30 cellular contexts compared by ENCODE assay signal in the genomic region with DNA sequence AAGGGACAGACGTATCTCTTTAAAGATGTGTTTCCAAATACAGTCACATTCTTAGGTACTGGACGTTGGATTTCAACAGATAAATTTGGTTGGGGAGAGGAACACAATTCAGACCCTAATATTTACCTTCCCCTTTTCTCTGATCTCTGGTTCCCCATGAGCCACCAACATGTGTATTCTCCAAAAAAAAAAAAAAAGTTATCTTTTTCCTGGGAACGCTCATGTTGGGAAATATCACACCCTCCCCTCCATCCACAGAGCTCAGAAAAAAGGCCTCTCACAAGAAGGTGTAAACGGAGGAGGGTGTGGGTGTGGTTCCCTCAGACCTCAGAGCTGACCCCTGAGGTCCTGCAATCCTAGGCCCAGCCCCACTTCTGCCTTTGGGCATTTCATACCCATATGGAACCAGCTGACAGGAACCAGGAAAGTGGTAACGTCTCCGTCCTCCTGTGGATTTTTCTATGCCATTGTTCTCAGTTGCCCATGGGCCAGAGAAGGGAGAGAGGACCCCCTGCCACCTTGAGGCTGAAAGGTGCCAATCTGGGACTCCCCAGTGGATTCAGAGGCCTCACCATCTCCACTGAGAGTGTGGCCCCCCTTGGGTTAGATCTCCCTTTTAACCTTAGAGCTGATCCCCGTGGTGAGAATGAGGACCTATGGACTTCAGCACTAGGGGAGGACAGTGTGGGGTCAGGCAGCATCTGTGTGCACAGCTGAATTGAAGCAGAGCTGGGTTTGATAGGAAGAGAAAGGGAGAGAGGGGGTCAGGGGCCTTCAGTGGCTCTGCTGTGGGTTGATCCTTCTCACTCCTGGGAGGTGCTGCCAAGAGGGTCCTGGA. TPM values are rescaled to one million over a fixed set of nuclear protein-coding genes. Genes with fewer than 3 reads are reported as not detected.
"Had no signal": no experiment of that assay in that cellular context is flagged by ENCODE, and none has a peak within 500 bp of the region (broad histone marks: within the 10 kb centered on the region; RNA-seq: fewer than 3 reads in every experiment).

No MANE protein-coding gene starts in this region.

- H3K27me3 ChIP-seq: ovary, right atrium auricular region, uterus had no signal

- H3K4me3 ChIP-seq: coronary artery, dorsolateral prefrontal cortex, heart left ventricle, ovary, right atrium auricular region, sigmoid colon, skin epidermis, stomach, thoracic aorta, uterus had no signal

- DNase-seq: dorsolateral prefrontal cortex; effector CD8-positive, alpha-beta T cell; heart left ventricle; hippocampal formation; kidney glomerular epithelial cell; mammary epithelial cell; naive thymus-derived CD4-positive, alpha-beta T cell; nephron progenitor cell; ovary; sigmoid colon; stimulated activated CD4-positive, alpha-beta T cell treated with anti-CD3 and anti-CD28 coated beads, Interleukin-2, amount 100 ng/mL, for 24 hours; stimulated activated CD4-positive, alpha-beta T cell treated with anti-CD3 and anti-CD28 coated beads, Interleukin-4, amount 100 ng/mL, for 4 hours; stimulated activated naive CD4-positive, alpha-beta T cell; stomach; substantia nigra; trophoblast cell; uterus had no signal

- H3K4me3 Mint-ChIP-seq: naive thymus-derived CD4-positive, alpha-beta T cell; nephron progenitor cell had no signal

- H3K4me1 Mint-ChIP-seq: nephron progenitor cell had no signal

- H3K9me3 ChIP-seq: heart left ventricle, ovary, sigmoid colon, stomach, thoracic aorta, uterus had no signal

- H3K27ac ChIP-seq: coronary artery, dorsolateral prefrontal cortex, heart left ventricle, ovary, right atrium auricular region, sigmoid colon, skin epidermis, stomach, thoracic aorta, uterus had no signal

- H3K4me1 ChIP-seq: right atrium auricular region, sigmoid colon, stomach, uterus had no signal

- H3K36me3 ChIP-seq: heart left ventricle, ovary, right atrium auricular region, sigmoid colon, stomach, thoracic aorta, uterus had no signal

- H3K27ac Mint-ChIP-seq: naive thymus-derived CD4-positive, alpha-beta T cell; nephron progenitor cell had no signal

- H3K36me3 Mint-ChIP-seq: naive thymus-derived CD4-positive, alpha-beta T cell had no signal

RNA-seq across cellular contexts. Expression of gene SIGLEC12, which starts 8.4 kb away (rescaled TPM):
- total RNA-seq: fibroblast of lung, frontal cortex, glomerular endothelial cell, mammary epithelial cell, mononuclear cell, right atrium auricular region had no signal
- polyA plus RNA-seq: fibroblast of lung, mammary epithelial cell had no signal

RNA-seq across cellular contexts. Expression of gene SIGLEC6, which starts 21.4 kb away (rescaled TPM):
- total RNA-seq: fibroblast of lung, frontal cortex, glomerular endothelial cell, mammary epithelial cell had no signal
- polyA plus RNA-seq: fibroblast of lung; mammary epithelial cell; naive thymus-derived CD4-positive, alpha-beta T cell had no signal

RNA-seq across cellular contexts. Expression of gene CEACAM18, which starts 31.7 kb away (rescaled TPM):
- total RNA-seq: dorsolateral prefrontal cortex; fibroblast of lung; frontal cortex; glomerular endothelial cell; heart left ventricle; left lobe of liver; lower leg skin; mammary epithelial cell; mesenteric fat pad; mononuclear cell; naive thymus-derived CD4-positive, alpha-beta T cell; ovary; posterior vena cava; right atrium auricular region; sigmoid colon; stomach; thoracic aorta; uterus had no signal
- polyA plus RNA-seq: esophagus; fibroblast of lung; heart left ventricle; mammary epithelial cell; naive thymus-derived CD4-positive, alpha-beta T cell; ovary; sigmoid colon; stomach had no signal

RNA-seq across cellular contexts. Expression of gene SIGLEC8, which starts 51.8 kb away (rescaled TPM):
- total RNA-seq: fibroblast of lung; glomerular endothelial cell; mammary epithelial cell; mononuclear cell; naive thymus-derived CD4-positive, alpha-beta T cell had no signal
- polyA plus RNA-seq: fibroblast of lung; heart left ventricle; mammary epithelial cell; naive thymus-derived CD4-positive, alpha-beta T cell had no signal
